Comparison of ENCODE assay signal across 1 cellular context in genomic region chr21:45831991-45832740, GRCh38.
TF ChIP-seq lines count a peak whose summit lies in the region.

No MANE protein-coding gene starts in this region.

TF ChIP-seq in IMR-90, 13 proteins besides CTCF, POLR2A, EP300 and RAD21 (continued from another document):
- TF ChIP-seq SMC3 (IDR thresholded peaks at IDR 0.05; ENCODE audit: low read depth, low read length) (no peak), CHD1 (IDR thresholded peaks at IDR 0.05; ENCODE audit: low read depth, low read length) (no peak), ELK1 (IDR thresholded peaks at IDR 0.05; ENCODE audit: borderline replicate concordance, low read depth, low read length) (no peak), BHLHE40 (IDR thresholded peaks at IDR 0.05; ENCODE audit: low read depth, low read length) (no peak), RCOR1 (IDR thresholded peaks at IDR 0.05; ENCODE audit: insufficient replicate concordance, low read length) (no peak), MXI1 (IDR thresholded peaks at IDR 0.05; ENCODE audit: borderline replicate concordance, low read depth, low read length) (no peak), FOS (IDR thresholded peaks at IDR 0.05; ENCODE audit: low read depth, low read length) (no peak), MAFK (IDR thresholded peaks at IDR 0.05; ENCODE audit: low read depth, low read length) (no peak), CEBPB (IDR thresholded peaks at IDR 0.05; ENCODE audit: low read depth, low read length) (no peak), RFX5 (IDR thresholded peaks at IDR 0.05; ENCODE audit: low read depth, low read length) (no peak), MAZ (IDR thresholded peaks at IDR 0.05; ENCODE audit: borderline replicate concordance, low read depth, low read length) (no peak)
